ENCODE assay signal across 8 cellular contexts in genomic region chr4:37603070-37603468, GRCh38.
DNase-seq lines count a peak whose midpoint lies in the region; ATAC-seq and TF ChIP-seq lines count a peak whose summit lies in the region.

No MANE protein-coding gene starts in this region.

- H3K9me3 ChIP-seq in Karpas-422 (ENCODE audit: low read length) (no peaks in the 10 kb centered on the region), SU-DHL-6 (ENCODE audit: insufficient read depth, low read length) (no peaks in the 10 kb centered on the region), psoas muscle (no peaks in the 10 kb centered on the region), vagina (no peaks in the 10 kb centered on the region)

- H3K4me2 ChIP-seq in Karpas-422 (ENCODE audit: low read depth, low read length, poor library complexity, severe bottlenecking) (no peak overlapping the region), SU-DHL-6 (ENCODE audit: low read depth, low read length, poor library complexity, severe bottlenecking) (no peak overlapping the region)

- H3K9ac ChIP-seq in Karpas-422 (ENCODE audit: low read length) (no peak overlapping the region), SU-DHL-6 (ENCODE audit: low read length) (no peak overlapping the region)

- H3F3A ChIP-seq in SU-DHL-6 (ENCODE audit: insufficient read depth) = no peaks in the 10 kb centered on the region

- H3K27ac ChIP-seq in Karpas-422 (ENCODE audit: low read length) (no peak overlapping the region), SU-DHL-6 (ENCODE audit: low read depth, low read length) (no peak overlapping the region), psoas muscle (no peak overlapping the region), vagina (no peak overlapping the region)

- ATAC-seq in GM21360 (IDR thresholded peaks at IDR 0.05; ENCODE audit: unreplicated experiment) (peak; percentile 66), Right ventricle myocardium superior (ENCODE audit: poor library complexity) (peak; percentile 97), psoas muscle (peak; percentile 95 to 99 (median 97))

- no peaks in the 10 kb centered on the region for H3K27me3 Mint-ChIP-seq in activated naive CD8-positive, alpha-beta T cell treated with anti-CD3 and anti-CD28 coated beads for 36 hours

- DNase-seq in COLO829 (ENCODE audit: low spot score) = peak; percentile 63
- peak; percentile 82 for DNase-seq in Karpas-422
- DNase-seq in activated naive CD8-positive, alpha-beta T cell treated with anti-CD3 and anti-CD28 coated beads for 36 hours = peak; percentile 68
- peak; percentile 90 for DNase-seq in Right ventricle myocardium superior
- DNase-seq in psoas muscle = peak; percentile 82 to 92
- DNase-seq in vagina (ENCODE audit: extremely low spot score in 2 of 2) = no peak

- no peaks in the 10 kb centered on the region for H3K9me3 Mint-ChIP-seq in activated naive CD8-positive, alpha-beta T cell treated with anti-CD3 and anti-CD28 coated beads for 36 hours

- no peak overlapping the region for H2AFZ ChIP-seq in Karpas-422 (ENCODE audit: low read length)
- H2AFZ ChIP-seq in SU-DHL-6 (ENCODE audit: low read depth, low read length, severe bottlenecking) = no peak overlapping the region

- H3K9me2 ChIP-seq in Karpas-422 (replicated peaks; ENCODE audit: insufficient read depth, low read length) = no peaks in the 10 kb centered on the region
- no peaks in the 10 kb centered on the region for H3K9me2 ChIP-seq in SU-DHL-6 (replicated peaks; ENCODE audit: insufficient read depth, low read length)

- intact Hi-C loops in Right ventricle myocardium superior (cut with DNase I) (loop anchor here (5.0 to 10.0 kb wide), 3 partner anchors 82 to 432 kb away; partner anchors contain the start of gene RELL1), psoas muscle (cut with DNase I) (loop anchor here (1.0 to 10.0 kb wide), 6 partner anchors 82 to 434 kb away; no protein-coding TSS in a partner anchor), vagina (cut with DNase I) (loop anchor here (5.0 kb wide), 1 partner anchor 189 kb away; no protein-coding TSS in a partner anchor)

- H3K27ac Mint-ChIP-seq in activated naive CD8-positive, alpha-beta T cell treated with anti-CD3 and anti-CD28 coated beads for 36 hours = no peak overlapping the region

- TF ChIP-seq CTCF in SU-DHL-6 (IDR thresholded peaks at IDR 0.05; ENCODE audit: insufficient read depth, low read length, poor library complexity, severe bottlenecking) = peak; percentile 94
- TF ChIP-seq CTCF in psoas muscle (IDR thresholded peaks at IDR 0.05) = peak; percentile 99
- peak; percentile 96 to 98 (median 97) for TF ChIP-seq CTCF in vagina (IDR thresholded peaks at IDR 0.05)

- no peak overlapping the region for H3K4me3 Mint-ChIP-seq in activated naive CD8-positive, alpha-beta T cell treated with anti-CD3 and anti-CD28 coated beads for 36 hours

- WGBS in psoas muscle, 3 donors = 6 to 9% (median 7%) methylated on average over 10 of the region's 10 CpGs

- no peaks in the 10 kb centered on the region for H3K36me3 ChIP-seq in Karpas-422 (ENCODE audit: insufficient read depth, low read length)
- no peaks in the 10 kb centered on the region for H3K36me3 ChIP-seq in SU-DHL-6 (ENCODE audit: low read length)
- H3K36me3 ChIP-seq in psoas muscle (ENCODE audit: insufficient read depth in 1 of 2, low read depth in 1 of 2) = no peaks in the 10 kb centered on the region
- no peaks in the 10 kb centered on the region for H3K36me3 ChIP-seq in vagina

- peaks cover 7% of the 10 kb centered on the region for H3K4me1 Mint-ChIP-seq in activated naive CD8-positive, alpha-beta T cell treated with anti-CD3 and anti-CD28 coated beads for 36 hours

- H3K79me2 ChIP-seq in Karpas-422 (ENCODE audit: low read length) = no peaks in the 10 kb centered on the region
- H3K79me2 ChIP-seq in SU-DHL-6 (ENCODE audit: insufficient read depth, low read length) = no peaks in the 10 kb centered on the region

- H3K4me1 ChIP-seq in Karpas-422 (ENCODE audit: low read length) = no peaks in the 10 kb centered on the region
- no peaks in the 10 kb centered on the region for H3K4me1 ChIP-seq in psoas muscle
- peaks cover 4% of the 10 kb centered on the region for H3K4me1 ChIP-seq in vagina

- H4K20me1 ChIP-seq in Karpas-422 (ENCODE audit: insufficient read depth, low read depth, low read length) = no peaks in the 10 kb centered on the region
- H4K20me1 ChIP-seq in SU-DHL-6 (ENCODE audit: low read depth, low read length) = no peaks in the 10 kb centered on the region

- H3K4me3 ChIP-seq in Karpas-422 (ENCODE audit: low read length) (no peak overlapping the region), SU-DHL-6 (ENCODE audit: insufficient read depth, low read length, poor library complexity, severe bottlenecking) (no peak overlapping the region), psoas muscle (no peak overlapping the region), vagina (no peak overlapping the region)

- TF ChIP-seq POLR2A in vagina (IDR thresholded peaks at IDR 0.05) = no peak

- H3K36me3 Mint-ChIP-seq in activated naive CD8-positive, alpha-beta T cell treated with anti-CD3 and anti-CD28 coated beads for 36 hours = peaks cover 3% of the 10 kb centered on the region

- H3K27me3 ChIP-seq in Karpas-422 (ENCODE audit: low read length) = no peaks in the 10 kb centered on the region
- no peaks in the 10 kb centered on the region for H3K27me3 ChIP-seq in SU-DHL-6 (ENCODE audit: low read length)
- H3K27me3 ChIP-seq in psoas muscle (ENCODE audit: insufficient read depth in 3 of 3, low read length in 2 of 3) = no peaks in the 10 kb centered on the region
- H3K27me3 ChIP-seq in vagina = no peaks in the 10 kb centered on the region

Comparison
In these comparisons a context has a peak if more than half of its experiments do, and no peak if none do; other contexts are left out.
1. DNase-seq: peak in COLO829 (single experiment), Karpas-422 (single experiment), activated naive CD8-positive, alpha-beta T cell treated with anti-CD3 and anti-CD28 coated beads for 36 hours (single experiment), Right ventricle myocardium superior (single experiment) and psoas muscle (2 of 2); none in vagina (0 of 2).
2. Peak in every context shown above with its lines, with median percentiles within 50 percentile points of each other: ATAC-seq and CTCF ChIP-seq.